ENCODE assay signal across 8 cellular contexts in genomic region chr3:184299488-184300376, GRCh38. TPM values are rescaled to one million over a fixed set of nuclear protein-coding genes. Genes with fewer than 3 reads are reported as not detected.
DNase-seq lines count a peak whose midpoint lies in the region; ATAC-seq and TF ChIP-seq lines count a peak whose summit lies in the region.

No MANE protein-coding gene starts in this region.

- H3K27me3 ChIP-seq in layer of hippocampus (ENCODE audit: control insufficient read depth, insufficient read depth, low read length) = no peaks in the 10 kb centered on the region
- no peaks in the 10 kb centered on the region for H3K27me3 ChIP-seq in tibial artery

- peaks cover 21% of the 10 kb centered on the region for H3K4me1 Mint-ChIP-seq in CD14-positive monocyte

- no peaks in the 10 kb centered on the region for H3K9me3 Mint-ChIP-seq in CD14-positive monocyte

- ATAC-seq in HG03521 (IDR thresholded peaks at IDR 0.05; ENCODE audit: unreplicated experiment) (no peak), GM19395 (IDR thresholded peaks at IDR 0.05; ENCODE audit: unreplicated experiment) (no peak), GM18517 (IDR thresholded peaks at IDR 0.05; ENCODE audit: unreplicated experiment) (no peak)

- TF ChIP-seq CTCF in CD14-positive monocyte (IDR thresholded peaks at IDR 0.05) (no peak), tibial artery (IDR thresholded peaks at IDR 0.05) (no peak)

- peak overlapping the region; percentile 68 to 95 (median 91) for H3K27ac Mint-ChIP-seq in CD14-positive monocyte

- H3K36me3 ChIP-seq in tibial artery = peaks cover 36 to 46% (median 41%) of the 10 kb centered on the region in 3 donors

- H3K27ac ChIP-seq in angular gyrus (ENCODE audit: low read depth, low read length) (peak overlapping the region; percentile 58), layer of hippocampus (ENCODE audit: low read depth, low read length) (peak overlapping the region; percentile 69), tibial artery (peak overlapping the region; percentile 68 to 85)

- peak overlapping the region; percentile 73 to 75 for H3K4me3 ChIP-seq in tibial artery

- H3K27me3 Mint-ChIP-seq in CD14-positive monocyte (ENCODE audit: low read depth in 3 of 3) = peaks cover 0 to 3% (median 0%) of the 10 kb centered on the region in 3 donors

- peaks cover 44 to 46% of the 10 kb centered on the region in 2 donors for H3K36me3 Mint-ChIP-seq in CD14-positive monocyte

- peak overlapping the region; percentile 91 to 97 for H3K4me3 Mint-ChIP-seq in CD14-positive monocyte

- no peaks in the 10 kb centered on the region for H3K9me3 ChIP-seq in tibial artery

- H3K4me1 ChIP-seq in tibial artery = peaks cover 0 to 25% (median 18%) of the 10 kb centered on the region in 4 donors

- intact Hi-C loops in CD14-positive monocyte (cut with micrococcal nuclease) (loop anchor here (2.0 to 5.0 kb wide), 5 partner anchors 15 to 127 kb away; partner anchors contain the start of genes AP2M1 (in 2 of the 2), ALG3 (in 1 of the 2), EEF1AKMT4 (in 1 of the 2) and EIF4G1 (in 1 of the 2)), tibial artery (cut with DNase I; ENCODE audit: low total_unique reads) (loop anchor here (2.0 to 5.0 kb wide), 2 partner anchors 39 to 162 kb away; partner anchors contain the start of gene EIF2B5)

- DNase-seq in CD14-positive monocyte (ENCODE audit: low spot score) = no peak
- DNase-seq in HPDE6-E6E7 (ENCODE audit: extremely low spot score) = peak; percentile 36
- no peak for DNase-seq in tibial artery

RNA-seq across cellular contexts. Expression of gene PSMD2, which starts 0.7 kb away (rescaled TPM):
- polyA plus RNA-seq in CD14-positive monocyte = 100 to 1,000 TPM; 167 to 186 TPM

RNA-seq across cellular contexts. Expression of gene EIF4G1, which starts 14.7 kb away (rescaled TPM):
- polyA plus RNA-seq in CD14-positive monocyte = 10 to 100 TPM; 13.9 to 24.2 TPM

RNA-seq across cellular contexts. Expression of gene ECE2, which starts 23.9 kb away (rescaled TPM):
- not detected for polyA plus RNA-seq in CD14-positive monocyte

RNA-seq across cellular contexts. Expression of gene FAM131A, which starts 37.7 kb away (rescaled TPM):
- polyA plus RNA-seq in CD14-positive monocyte = 1 to 10 TPM; 5.8 to 7.7 TPM

RNA-seq across cellular contexts. Expression of gene CAMK2N2, which starts 38.4 kb away (rescaled TPM):
- not detected for polyA plus RNA-seq in CD14-positive monocyte
